ENCODE assay signal across 1 cellular context in genomic region chr2:75710577-75711253, GRCh38.
TF ChIP-seq lines count a peak whose summit lies in the region.

Gene GCFC2 (minus strand): TSS chr2:75710915. CDS start chr2:75710855, 60 bp downstream.

TF ChIP-seq in HepG2, 621 proteins besides CTCF, POLR2A, EP300 and RAD21 (continued from another document and continues in another):
- TF ChIP-seq TRIM22 (IDR thresholded peaks at IDR 0.05) (no peak), NR2F2 (IDR thresholded peaks at IDR 0.05; ENCODE audit: borderline replicate concordance, low read depth) (peak; percentile 35; the same call in 1 of the 2 replicates), SOX5 (CRISPR knock-in tag; IDR thresholded peaks at IDR 0.05; ENCODE audit: borderline replicate concordance) (peak; percentile 70), PHB2 (IDR thresholded peaks at IDR 0.05; ENCODE audit: partially characterized antibody) (no peak), HNRNPLL (IDR thresholded peaks at IDR 0.05; ENCODE audit: low read depth, low read length, poor library complexity, severe bottlenecking) (peak; percentile 94), ZNF670 (CRISPR knock-in tag; IDR thresholded peaks at IDR 0.05; ENCODE audit: borderline replicate concordance) (peak; percentile 99), CAMTA2 (CRISPR knock-in tag; IDR thresholded peaks at IDR 0.05; ENCODE audit: borderline replicate concordance) (peak; percentile 99), POLR2AphosphoS2 (IDR thresholded peaks at IDR 0.05; ENCODE audit: low read depth, low read length) (peak; percentile 48; the same call in 1 of the 2 replicates), ZBTB46 (CRISPR knock-in tag; IDR thresholded peaks at IDR 0.05; ENCODE audit: borderline replicate concordance) (peak; percentile 82; the same call in 1 of the 2 replicates), ZNF781 (CRISPR knock-in tag; IDR thresholded peaks at IDR 0.05; ENCODE audit: borderline replicate concordance, not compliant biosample characterization) (peak; percentile 99), ARNT2 (CRISPR knock-in tag; IDR thresholded peaks at IDR 0.05; ENCODE audit: low read depth) (peak; percentile 100), ZNF275 (CRISPR knock-in tag; IDR thresholded peaks at IDR 0.05; ENCODE audit: borderline replicate concordance) (peak; percentile 99; the same call in 1 of the 2 replicates), SP2 (CRISPR knock-in tag; IDR thresholded peaks at IDR 0.05) (peak; percentile 70), ZNF225 (CRISPR knock-in tag; IDR thresholded peaks at IDR 0.05) (peak; percentile 99), HDAC1 (CRISPR knock-in tag; IDR thresholded peaks at IDR 0.05) (peak; percentile 98), RBM39 (IDR thresholded peaks at IDR 0.05; ENCODE audit: low read depth, low read length, poor library complexity, severe bottlenecking) (peak; percentile 96), ZFP82 (CRISPR knock-in tag; IDR thresholded peaks at IDR 0.05; ENCODE audit: borderline replicate concordance) (peak; percentile 100), NFATC3 (CRISPR knock-in tag; IDR thresholded peaks at IDR 0.05) (peak; percentile 98), SP1 (IDR thresholded peaks at IDR 0.05) (no peak), SP1 (CRISPR knock-in tag; IDR thresholded peaks at IDR 0.05) (peak; percentile 86), ZNF644 (CRISPR knock-in tag; IDR thresholded peaks at IDR 0.05; ENCODE audit: low read depth) (no peak), NAIF1 (CRISPR knock-in tag; IDR thresholded peaks at IDR 0.05; ENCODE audit: borderline replicate concordance) (peak; percentile 97), MYPOP (CRISPR knock-in tag; IDR thresholded peaks at IDR 0.05) (peak; percentile 98), PBX2 (CRISPR knock-in tag; IDR thresholded peaks at IDR 0.05) (no peak), FOXO4 (CRISPR knock-in tag; conservative IDR thresholded peaks at IDR 0.05) (peak; percentile 99), BRD4 (CRISPR knock-in tag; IDR thresholded peaks at IDR 0.05) (peak; percentile 86), TARDBP (CRISPR knock-in tag; IDR thresholded peaks at IDR 0.05) (peak; percentile 97), SRF (IDR thresholded peaks at IDR 0.05; ENCODE audit: low read depth, low read length) (0 out of 2 replicates have a peak, but pooled peaks have one; percentile 24), HCFC1 (IDR thresholded peaks at IDR 0.05; ENCODE audit: low read depth, low read length) (no peak), ERF (CRISPR knock-in tag; IDR thresholded peaks at IDR 0.05) (peak; percentile 98), RBFOX2 (IDR thresholded peaks at IDR 0.05; ENCODE audit: low read depth, low read length) (peak; percentile 100), ZKSCAN5 (CRISPR knock-in tag; IDR thresholded peaks at IDR 0.05) (peak; percentile 26; the same call in 1 of the 2 replicates), ZXDC (CRISPR knock-in tag; IDR thresholded peaks at IDR 0.05) (peak; percentile 98), ZNF512 (CRISPR knock-in tag; IDR thresholded peaks at IDR 0.05) (peak; percentile 90), ZBTB39 (CRISPR knock-in tag; IDR thresholded peaks at IDR 0.05) (peak; percentile 75; the same call in 1 of the 2 replicates), PRDM4 (CRISPR knock-in tag; IDR thresholded peaks at IDR 0.05; ENCODE audit: borderline replicate concordance) (peak; percentile 93; the same call in 1 of the 2 replicates), HMG20A (CRISPR knock-in tag; IDR thresholded peaks at IDR 0.05; ENCODE audit: borderline replicate concordance) (peak; percentile 64), EZH2 (conservative IDR thresholded peaks at IDR 0.05; ENCODE audit: low read depth, low read length) (no peak), CBX5 (CRISPR knock-in tag; IDR thresholded peaks at IDR 0.05; ENCODE audit: borderline replicate concordance) (peak; percentile 96)
